26 cellular contexts compared by ENCODE assay signal in genomic region chr4:68388347-68388746, GRCh38. TPM values are rescaled to one million over a fixed set of nuclear protein-coding genes. Genes with fewer than 3 reads are reported as not detected.
"Had no signal": no experiment of that assay in that cellular context is flagged by ENCODE, and none has a peak within 500 bp of the region (broad histone marks: within the 10 kb centered on the region; RNA-seq: fewer than 3 reads in every experiment).

No MANE protein-coding gene starts in this region.

- DNase-seq: activated CD4-positive, alpha-beta memory T cell treated with anti-CD3 and anti-CD28 coated beads, Interleukin-2, amount 10 ng/mL, durations not matched to agents 7 days and 5 days; activated CD4-positive, alpha-beta T cell treated with anti-CD3 and anti-CD28 coated beads, Interleukin-2, amount 50 U/mL, for 1 hour; activated CD4-positive, CD25-positive, alpha-beta regulatory T cell; activated gamma-delta T cell; activated naive CD4-positive, alpha-beta T cell treated with anti-CD3 and anti-CD28 coated beads for 36 hours; activated T-cell treated with anti-CD3 and anti-CD28 coated beads for 4 hours; activated T-cell treated with anti-CD3 and anti-CD28 coated beads, Interleukin-2, amount 50 U/mL, for 48 hours; amygdala; NCI-H1092; NCI-H1417; NCI-H1930; NCI-H2171; NCI-H226; NCI-H526; NCI-H774; SIG-M5; T-cell; T-helper 2 cell; T1000 had no signal

- ATAC-seq: activated T-helper 17 cell treated with anti-CD3 and anti-CD28 coated beads, Interleukin-2, amount 50 U/mL, for 72 hours; T-cell had no signal

- FAIRE-seq: astrocyte, TTC549 had no signal

RNA-seq across cellular contexts. Expression of gene TMPRSS11E, which starts 58.9 kb away (rescaled TPM):
- total RNA-seq: activated CD4-positive, alpha-beta memory T cell treated with anti-CD3 and anti-CD28 coated beads, Interleukin-2, amount 10 ng/mL, durations not matched to agents 7 days and 5 days; activated naive CD4-positive, alpha-beta T cell treated with anti-CD3 and anti-CD28 coated beads for 36 hours; activated T-helper 17 cell treated with anti-CD3 and anti-CD28 coated beads, Interleukin-2, amount 50 U/mL, for 72 hours; M059J; NCI-H460; OCI-LY7; RPMI7951 had no signal
